Comparison of ENCODE assay signal across 31 cellular contexts in genomic region chr1:117181630-117182041, GRCh38. TPM values are rescaled to one million over a fixed set of nuclear protein-coding genes. Genes with fewer than 3 reads are reported as not detected.
DNase-seq lines count a peak whose midpoint lies in the region; ATAC-seq and TF ChIP-seq lines count a peak whose summit lies in the region.
"Had no signal": no experiment of that assay in that cellular context is flagged by ENCODE, and none has a peak within 500 bp of the region (broad histone marks: within the 10 kb centered on the region; RNA-seq: fewer than 3 reads in every experiment).

No MANE protein-coding gene starts in this region.

- POLR2A ChIA-PET in HEK293 (lab: Yijun Ruan, JAX): interaction anchor here (0.9 kb wide), 1 partner anchor 34 kb away, joined by 4 read pairs; no protein-coding TSS in a partner anchor
- POLR2A ChIA-PET in SK-N-SH (lab: Yijun Ruan, JAX): no interaction called here

- H3K27me3 ChIP-seq in SJCRH30: no peaks in the 10 kb centered on the region
- no peaks in the 10 kb centered on the region for H3K27me3 ChIP-seq in trophoblast cell (ENCODE audit: insufficient read depth, low read length)
- no peaks in the 10 kb centered on the region for H3K27me3 ChIP-seq in gastrocnemius medialis
- H3K27me3 ChIP-seq in SK-N-SH (ENCODE audit: insufficient read depth): no peaks in the 10 kb centered on the region
- H3K27me3 ChIP-seq: BLaER1, gastroesophageal sphincter, ovary, SJSA1, spleen had no signal

- H2AK5ac ChIP-seq in trophoblast cell (ENCODE audit: low read length): no peak overlapping the region

- H2BK120ac ChIP-seq in trophoblast cell (ENCODE audit: insufficient read depth, low read length, poor library complexity): peak overlapping the region; percentile 26

- H4K20me1 ChIP-seq in SK-N-SH (ENCODE audit: insufficient read depth): no peaks in the 10 kb centered on the region
- H4K20me1 ChIP-seq: BLaER1 had no signal

- no peak overlapping the region for H3K4me2 ChIP-seq in trophoblast cell (ENCODE audit: low read length)
- H3K4me2 ChIP-seq in SK-N-SH: no peak overlapping the region
- H3K4me2 ChIP-seq: BLaER1 had no signal

- TF ChIP-seq EP300 in SK-N-SH (IDR thresholded peaks at IDR 0.05; ENCODE audit: borderline replicate concordance in 1 of 2, low read depth in 1 of 2, low read length in 1 of 2): no peak

- H3K9me2 ChIP-seq in SK-N-SH: no peaks in the 10 kb centered on the region

- no peaks in the 10 kb centered on the region for H3F3A ChIP-seq in SK-N-SH (replicated peaks; ENCODE audit: insufficient read depth)

- H4K8ac ChIP-seq in trophoblast cell (ENCODE audit: low read depth, low read length): no peak overlapping the region

- intact Hi-C loops in gastrocnemius medialis (cut with DNase I; ENCODE audit: low total_unique reads): no loop called here

- in situ Hi-C loops in gastrocnemius medialis (cut with MboI; ENCODE audit: low sequenced_read_pairs in 4 of 4): no loop called here

- no peak for TF ChIP-seq RAD21 in SK-N-SH (IDR thresholded peaks at IDR 0.05; ENCODE audit: low read length)

- TF ChIP-seq CTCF in HEK293 (tag by site-specific recombination; IDR thresholded peaks at IDR 0.05): no peak
- no peak for TF ChIP-seq CTCF in gastrocnemius medialis (IDR thresholded peaks at IDR 0.05 in 4 of 5, conservative IDR thresholded peaks at IDR 0.05 in 1 of 5)
- no peak for TF ChIP-seq CTCF in SK-N-SH (IDR thresholded peaks at IDR 0.05)

- H3K79me1 ChIP-seq in trophoblast cell (ENCODE audit: low read length): peaks cover 16% of the 10 kb centered on the region

- H2AFZ ChIP-seq in trophoblast cell (ENCODE audit: insufficient read depth, low read length, poor library complexity): no peak overlapping the region
- H2AFZ ChIP-seq in SK-N-SH (ENCODE audit: low read depth): no peak overlapping the region

- peak overlapping the region; percentile 36 for H4K91ac ChIP-seq in trophoblast cell (ENCODE audit: low read depth, low read length)

- peak overlapping the region; percentile 31 for H3K23ac ChIP-seq in trophoblast cell (ENCODE audit: low read length)

- H3K4me3 ChIP-seq in HEK293 (ENCODE audit: low read depth, low read length): no peak overlapping the region
- H3K4me3 ChIP-seq in SJCRH30: no peak overlapping the region
- H3K4me3 ChIP-seq in trophoblast cell (ENCODE audit: low read depth, low read length): no peak overlapping the region
- no peak overlapping the region for H3K4me3 ChIP-seq in gastrocnemius medialis
- no peak overlapping the region for H3K4me3 ChIP-seq in SK-N-SH (ENCODE audit: low read depth in 2 of 2, low read length in 1 of 2)
- H3K4me3 ChIP-seq: BLaER1, gastroesophageal sphincter, left ventricle myocardium inferior, ovary, SJSA1, spleen had no signal

- H3K9me3 ChIP-seq in HEK293 (ENCODE audit: control insufficient read depth, insufficient read depth, low read depth, low read length) (no peaks in the 10 kb centered on the region), SJCRH30 (replicated peaks) (no peaks in the 10 kb centered on the region), trophoblast cell (ENCODE audit: insufficient read depth, low read depth, low read length) (no peaks in the 10 kb centered on the region), gastrocnemius medialis (no peaks in the 10 kb centered on the region), SK-N-SH (no peaks in the 10 kb centered on the region)
- H3K9me3 ChIP-seq: BLaER1, gastroesophageal sphincter, left ventricle myocardium inferior, ovary, SJSA1, spleen had no signal

- H3K9ac ChIP-seq in trophoblast cell (ENCODE audit: low read length): no peak overlapping the region
- no peak overlapping the region for H3K9ac ChIP-seq in SK-N-SH
- H3K9ac ChIP-seq: BLaER1 had no signal

- no peak for TF ChIP-seq POLR2A in gastrocnemius medialis (IDR thresholded peaks at IDR 0.05)

- H2BK5ac ChIP-seq in trophoblast cell (ENCODE audit: low read depth, low read length, poor library complexity): peak overlapping the region; percentile 15

- CTCF ChIA-PET in HEK293 (lab: Yijun Ruan, JAX): interaction anchor here (0.9 to 1.7 kb wide), 4 partner anchors 14 to 353 kb away, joined by 4 to 5 read pairs (median 5); no protein-coding TSS in a partner anchor
- CTCF ChIA-PET in SK-N-SH (lab: Yijun Ruan, JAX): interaction anchor here (1.3 to 1.5 kb wide), 2 partner anchors 53 to 103 kb away, joined by 5 to 6 read pairs; no protein-coding TSS in a partner anchor

- no peak overlapping the region for H4K12ac ChIP-seq in trophoblast cell (ENCODE audit: low read depth, low read length)

- H3K36me3 ChIP-seq in HEK293 (ENCODE audit: control insufficient read depth in 2 of 2, insufficient read depth in 1 of 2, low read length in 2 of 2) (no peaks in the 10 kb centered on the region), SJCRH30 (no peaks in the 10 kb centered on the region), trophoblast cell (ENCODE audit: control insufficient read depth in 1 of 2, insufficient read depth in 2 of 2, low read length in 2 of 2) (peaks cover 0 to 2% of the 10 kb centered on the region in 2 experiments), gastrocnemius medialis (no peaks in the 10 kb centered on the region), SK-N-SH (replicated peaks in 1 of 2; ENCODE audit: control insufficient read depth in 1 of 2, insufficient read depth in 2 of 2, low read length in 1 of 2) (no peaks in the 10 kb centered on the region)
- H3K36me3 ChIP-seq: BLaER1, gastroesophageal sphincter, left ventricle myocardium inferior, ovary, SJSA1, spleen had no signal

- H3K27ac ChIP-seq in HEK293 (ENCODE audit: extremely low read depth, low read depth, low read length): no peak overlapping the region
- H3K27ac ChIP-seq in SJCRH30: peak overlapping the region; percentile 87
- H3K27ac ChIP-seq in trophoblast cell (ENCODE audit: low read depth, low read length): peak overlapping the region; percentile 56
- H3K27ac ChIP-seq in gastrocnemius medialis: no peak overlapping the region
- H3K27ac ChIP-seq in SK-N-SH (ENCODE audit: low read depth in 2 of 2, low read length in 1 of 2): no peak overlapping the region
- H3K27ac ChIP-seq: BLaER1, gastroesophageal sphincter, left ventricle myocardium inferior, ovary, SJSA1, spleen had no signal

- ATAC-seq in gastrocnemius medialis: no peak
- no peak for ATAC-seq in SK-N-SH treated with all-trans-retinoic acid at 6 μM for 48 hours
- ATAC-seq: activated CD8-positive, alpha-beta T cell treated with anti-CD3 and anti-CD28 coated beads, Interleukin-2, amount 10 ng/mL, durations not matched to agents 7 days and 5 days; gastroesophageal sphincter; naive thymus-derived CD8-positive, alpha-beta T cell had no signal

- H3K4me1 ChIP-seq in HEK293 (ENCODE audit: control insufficient read depth, insufficient read depth, low read length): no peaks in the 10 kb centered on the region
- H3K4me1 ChIP-seq in SJCRH30: peaks cover 57% of the 10 kb centered on the region
- H3K4me1 ChIP-seq in trophoblast cell (ENCODE audit: control insufficient read depth in 1 of 2, insufficient read depth in 2 of 2, low read length in 2 of 2): peaks cover 23 to 36% of the 10 kb centered on the region in 2 experiments
- H3K4me1 ChIP-seq in gastrocnemius medialis: no peaks in the 10 kb centered on the region
- H3K4me1 ChIP-seq in SK-N-SH (ENCODE audit: control insufficient read depth in 1 of 2, insufficient read depth in 2 of 2, low read depth in 1 of 2, low read length in 1 of 2): peaks cover 0 to 4% of the 10 kb centered on the region in 2 experiments; a peak in 1 of 4 replicates
- H3K4me1 ChIP-seq: BLaER1, gastroesophageal sphincter, left ventricle myocardium inferior, SJSA1, spleen had no signal

- H3K79me2 ChIP-seq in trophoblast cell (ENCODE audit: control insufficient read depth, insufficient read depth, low read length, poor library complexity) (peaks cover 6% of the 10 kb centered on the region), SK-N-SH (ENCODE audit: insufficient read depth) (no peaks in the 10 kb centered on the region)

- H3K4ac ChIP-seq in trophoblast cell (ENCODE audit: low read depth, low read length): no peak overlapping the region

- H3K18ac ChIP-seq in trophoblast cell (ENCODE audit: low read length): peak overlapping the region; percentile 22

- H2BK12ac ChIP-seq in trophoblast cell (ENCODE audit: low read length): no peak overlapping the region

- peak overlapping the region; percentile 27 for H3K14ac ChIP-seq in trophoblast cell (ENCODE audit: low read length)

- no CpG with 5 or more reads among the region's 5 CpGs for WGBS in trophoblast cell (ENCODE audit: extremely low coverage, insufficient coverage, insufficient read length)
- WGBS in SK-N-SH (ENCODE audit: low lambda C conversion rate): 57% methylated on average over 3 of the region's 5 CpGs

- DNase-seq in SJCRH30 (peak; percentile 75 to 91), islet precursor cell (peak; percentile 92), trophoblast cell (peak; percentile 82 to 83), gastrocnemius medialis (no peak), cortex of kidney (lab: John Stamatoyannopoulos, UW) (no peak), SK-N-SH (no peak)
- DNase-seq: activated CD8-positive, alpha-beta T cell treated with anti-CD3 and anti-CD28 coated beads, Interleukin-2, amount 10 ng/mL, durations not matched to agents 7 days and 5 days; activated effector memory CD4-positive, alpha-beta T cell treated with Interleukin-2 at 50 U/mL for 16 hours; activated T-cell treated with anti-CD3 and anti-CD28 coated beads for 4 hours; anterior cingulate cortex; central memory CD4-positive, alpha-beta T cell; dermis blood vessel endothelial cell; H7; hypothalamus; left ventricle myocardium inferior; midbrain; naive thymus-derived CD8-positive, alpha-beta T cell; NCI-H1092 treated with DMSO at 0.1 percent for 48 hours; NCI-H2029; NCI-H524 treated with DMSO at 0.1 percent for 48 hours; ovary; spleen; T-helper 2 cell had no signal

TF ChIP-seq in HEK293, 187 proteins besides CTCF, POLR2A, EP300 and RAD21 (continues in another document):
- TF ChIP-seq ZNF530 (tag by site-specific recombination; IDR thresholded peaks at IDR 0.05; ENCODE audit: low read depth): no peak
- peak; percentile 76; the same call in 1 of the 2 replicates for TF ChIP-seq ZNF660 (tag by site-specific recombination; IDR thresholded peaks at IDR 0.05)

TF ChIP-seq in SK-N-SH treated with all-trans-retinoic acid at 6 μM for 48 hours, 23 proteins besides CTCF, POLR2A, EP300 and RAD21:
- TF ChIP-seq TOX (CRISPR knock-in tag; IDR thresholded peaks at IDR 0.05; ENCODE audit: borderline replicate concordance) (no peak), ZNF565 (CRISPR knock-in tag; conservative IDR thresholded peaks at IDR 0.05; ENCODE audit: low read depth) (no peak), ZNF8 (CRISPR knock-in tag; IDR thresholded peaks at IDR 0.05) (no peak)

TF ChIP-seq in SK-N-SH, 30 proteins besides CTCF, POLR2A, EP300 and RAD21 (continues in another document):
- TF ChIP-seq EZH2phosphoT487 (IDR thresholded peaks at IDR 0.05; ENCODE audit: borderline replicate concordance, low read depth) (no peak), SMC3 (IDR thresholded peaks at IDR 0.05; ENCODE audit: low read depth, low read length) (no peak)

RNA-seq across cellular contexts. Expression of gene VTCN1, which starts 29.1 kb away (rescaled TPM):
- 0.40 and 0.41 TPM in 2 replicates for total RNA-seq in SJCRH30 (2014; rRNA removed; shearing (Covaris generic))
- polyA plus RNA-seq in trophoblast cell (2013): 148 and 161 TPM in 2 replicates
- total RNA-seq in gastrocnemius medialis: not detected
- polyA plus RNA-seq in SK-N-SH (2012; rRNA removed): not detected in 2 replicates
- not detected in 2 replicates for polyA plus RNA-seq in SK-N-SH (2012; cell fraction: cytosol; rRNA removed)
- polyA plus RNA-seq in SK-N-SH (2012; cell fraction: nucleus; rRNA removed): 0.04 TPM in 2 replicates
- total RNA-seq: activated CD8-positive, alpha-beta T cell treated with anti-CD3 and anti-CD28 coated beads, Interleukin-2, amount 10 ng/mL, durations not matched to agents 7 days and 5 days; H7; left ventricle myocardium inferior; LHCN-M2; naive thymus-derived CD8-positive, alpha-beta T cell; RPMI7951; SJSA1; spleen; subcutaneous adipose tissue had no signal
- polyA plus RNA-seq: naive thymus-derived CD8-positive, alpha-beta T cell; spleen had no signal

Comparison
In these comparisons a context has a peak if more than half of its experiments do, and no peak if none do; other contexts are left out.
1. H3K27ac ChIP-seq: peak in SJCRH30 (single experiment) and trophoblast cell (single experiment); none in HEK293 (single experiment), gastrocnemius medialis (0 of 4) and SK-N-SH (0 of 2).
2. DNase-seq: peak in SJCRH30 (2 of 2), islet precursor cell (single experiment) and trophoblast cell (2 of 2); none in gastrocnemius medialis (0 of 2), cortex of kidney (single experiment) and SK-N-SH (single experiment).